Comparison of ENCODE assay signal across 1 cellular context in genomic region chr2:217937446-217937845, GRCh38.
TF ChIP-seq lines count a peak whose summit lies in the region.

No MANE protein-coding gene starts in this region.

TF ChIP-seq in GM23338, 12 proteins besides CTCF, POLR2A, EP300 and RAD21 (continued from another document):
- TF ChIP-seq ZNF462 (CRISPR knock-in tag; IDR thresholded peaks at IDR 0.05): no peak
- no peak for TF ChIP-seq CREB1 (CRISPR knock-in tag; IDR thresholded peaks at IDR 0.05; ENCODE audit: low read depth)
- TF ChIP-seq ZNF114 (CRISPR knock-in tag; IDR thresholded peaks at IDR 0.05): no peak
- TF ChIP-seq EZH2phosphoT487 (IDR thresholded peaks at IDR 0.05; ENCODE audit: unreplicated experiment): no peak
- TF ChIP-seq REST (IDR thresholded peaks at IDR 0.05; ENCODE audit: unreplicated experiment): no peak
- no peak for TF ChIP-seq JUNB (IDR thresholded peaks at IDR 0.05; ENCODE audit: unreplicated experiment)
- no peak for TF ChIP-seq NANOG (IDR thresholded peaks at IDR 0.05; ENCODE audit: borderline replicate concordance)
TF ChIP-seq in GM23338: peak in this region for 0.
